ENCODE assay signal across 1 cellular context in genomic region chr20:5650191-5650691, GRCh38.
TF ChIP-seq lines count a peak whose summit lies in the region.

No MANE protein-coding gene starts in this region.

TF ChIP-seq in GM12878, 131 proteins besides CTCF, POLR2A, EP300 and RAD21 (continued from another document):
- TF ChIP-seq BCL11A (IDR thresholded peaks at IDR 0.05; ENCODE audit: low read depth, low read length) (no peak), ZSCAN29 (IDR thresholded peaks at IDR 0.05) (peak; percentile 28; the same call in 1 of the 2 replicates), RBBP5 (conservative IDR thresholded peaks at IDR 0.05) (no peak), CBX5 (IDR thresholded peaks at IDR 0.05; ENCODE audit: low read depth) (no peak; the same call in 1 of the 2 replicates), SPI1 (IDR thresholded peaks at IDR 0.05; ENCODE audit: borderline replicate concordance, insufficient read depth, low read depth, low read length) (peak; percentile 41; the same call in 1 of the 2 replicates), ELK1 (IDR thresholded peaks at IDR 0.05; ENCODE audit: low read depth, low read length) (no peak), MEF2B (IDR thresholded peaks at IDR 0.05; ENCODE audit: partially characterized antibody, poor library complexity, severe bottlenecking) (peak; percentile 60), POLR2AphosphoS5 (IDR thresholded peaks at IDR 0.05; ENCODE audit: low read length) (no peak), PML (IDR thresholded peaks at IDR 0.05; ENCODE audit: low read length) (0 out of 2 replicates have a peak, but pooled peaks have one; percentile 15), MEF2A (IDR thresholded peaks at IDR 0.05; ENCODE audit: insufficient read depth, low read depth, low read length) (no peak), SMAD1 (IDR thresholded peaks at IDR 0.05; ENCODE audit: low read depth, partially characterized antibody) (peak; percentile 50), STAT3 (IDR thresholded peaks at IDR 0.05; ENCODE audit: low read depth, low read length) (no peak)
